23 cellular contexts compared by ENCODE assay signal in the genomic region with DNA sequence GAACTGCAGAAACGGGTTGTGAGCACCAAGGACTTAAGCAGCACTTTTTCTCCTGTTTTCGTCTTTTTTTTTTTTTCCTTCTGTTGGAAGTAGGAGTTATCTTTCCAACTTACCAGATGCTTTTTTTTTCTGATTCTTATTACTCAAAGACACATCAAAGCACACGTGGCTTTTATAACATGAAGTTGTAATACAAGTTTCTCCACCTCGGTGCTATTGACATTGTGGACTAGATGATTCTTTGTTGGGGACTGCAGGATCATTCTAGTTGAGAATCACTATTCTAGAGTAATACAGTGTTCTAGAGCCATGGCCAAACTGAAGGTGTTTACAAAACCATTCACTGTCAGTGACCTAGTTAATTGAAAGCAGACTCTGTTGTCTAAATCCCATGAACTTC. TPM values are rescaled to one million over a fixed set of nuclear protein-coding genes. Genes with fewer than 3 reads are reported as not detected.
DNase-seq lines count a peak whose midpoint lies in the region; ATAC-seq, FAIRE-seq and TF ChIP-seq lines count a peak whose summit lies in the region.
"Had no signal": no experiment of that assay in that cellular context is flagged by ENCODE, and none has a peak within 500 bp of the region (broad histone marks: within the 10 kb centered on the region; RNA-seq: fewer than 3 reads in every experiment).

No MANE protein-coding gene starts in this region.

- peaks cover 16% of the 10 kb centered on the region for H3K9me1 ChIP-seq in keratinocyte (ENCODE audit: control insufficient read depth, extremely low read depth, insufficient read depth, low read length)

- H4K20me1 ChIP-seq in GM23338 (replicated peaks; ENCODE audit: insufficient read depth) (0 out of 2 replicates have a peak, but pooled peaks cover 8% of the 10 kb centered on the region), keratinocyte (ENCODE audit: control insufficient read depth, extremely low read depth, insufficient read depth, low read length) (peaks cover 57% of the 10 kb centered on the region), smooth muscle cell (ENCODE audit: low read depth) (peaks cover 100% of the 10 kb centered on the region), Karpas-422 (ENCODE audit: insufficient read depth, low read depth, low read length) (no peaks in the 10 kb centered on the region)

- FAIRE-seq in keratinocyte (lab: Jason Lieb, UNC), result no peak
- FAIRE-seq: frontal cortex had no signal

- H3K79me2 ChIP-seq in GM23338 (replicated peaks; ENCODE audit: insufficient read depth) (peaks cover 94% of the 10 kb centered on the region), keratinocyte (ENCODE audit: control insufficient read depth, insufficient read depth, low read length) (peaks cover 96% of the 10 kb centered on the region), smooth muscle cell (ENCODE audit: low read depth) (peaks cover 100% of the 10 kb centered on the region), Karpas-422 (ENCODE audit: low read length) (no peaks in the 10 kb centered on the region)

- TF ChIP-seq POLR2A in sigmoid colon (IDR thresholded peaks at IDR 0.05), result no peak

- WGBS in smooth muscle cell (ENCODE audit: low lambda C conversion rate), result 68% methylated on average over 4 of the region's 4 CpGs
- WGBS in sigmoid colon, 2 donors, result 16 to 59% methylated on average over 4 of the region's 4 CpGs

- no peak overlapping the region for H3K27ac ChIP-seq in GM23338 (ENCODE audit: low read depth)
- peak overlapping the region; percentile 79 for H3K27ac ChIP-seq in VCaP
- H3K27ac ChIP-seq in keratinocyte (ENCODE audit: control insufficient read depth, insufficient read depth, low read length), result no peak overlapping the region
- peak overlapping the region; percentile 25 for H3K27ac ChIP-seq in smooth muscle cell (ENCODE audit: low read depth)
- H3K27ac ChIP-seq in Karpas-422 (ENCODE audit: low read length), result no peak overlapping the region
- no peak overlapping the region for H3K27ac ChIP-seq in sigmoid colon

- peak overlapping the region; percentile 75; the same call in 1 of the 2 replicates for H3K27ac Mint-ChIP-seq in GM23338
- H3K27ac Mint-ChIP-seq: activated naive CD8-positive, alpha-beta T cell treated with anti-CD3 and anti-CD28 coated beads, Interleukin-2, amount 10 ng/mL, durations not matched to agents 7 days and 5 days; stimulated activated naive CD8-positive, alpha-beta T cell treated with anti-CD3 and anti-CD28 coated beads, Interleukin-15, Interleukin-2, amounts not matched to agents 100 ng/mL and 50 ng/mL, for 24 hours; T-helper 1 cell treated with Interleukin-12 subunit alpha and Interleukin-12 subunit beta and Interleukin-4 antibody, amounts not matched to agents 30 μg/mL and 1 μg/mL, for 36 hours had no signal

- H3K36me3 Mint-ChIP-seq in GM23338 (ENCODE audit: low read depth), result no peaks in the 10 kb centered on the region
- H3K36me3 Mint-ChIP-seq: activated naive CD8-positive, alpha-beta T cell treated with anti-CD3 and anti-CD28 coated beads, Interleukin-2, amount 10 ng/mL, durations not matched to agents 7 days and 5 days had no signal

- dilution Hi-C loops in keratinocyte (cut with MboI; ENCODE audit: extremely low pct_ligation_motif_present, low sequenced_read_pairs), result no loop called here

- H3K4me1 Mint-ChIP-seq in GM23338, result peaks cover 54% of the 10 kb centered on the region
- H3K4me1 Mint-ChIP-seq: activated naive CD8-positive, alpha-beta T cell treated with anti-CD3 and anti-CD28 coated beads, Interleukin-2, amount 10 ng/mL, durations not matched to agents 7 days and 5 days had no signal

- H3K9ac ChIP-seq in keratinocyte (ENCODE audit: control insufficient read depth, extremely low read depth, insufficient read depth, low read length) (no peak overlapping the region), smooth muscle cell (ENCODE audit: low read depth) (no peak overlapping the region), Karpas-422 (ENCODE audit: low read length) (no peak overlapping the region)

- intact Hi-C loops in sigmoid colon (cut with DNase I), result no loop called here

- no peaks in the 10 kb centered on the region for H3K9me3 Mint-ChIP-seq in GM23338
- H3K9me3 Mint-ChIP-seq: activated naive CD8-positive, alpha-beta T cell treated with anti-CD3 and anti-CD28 coated beads, Interleukin-2, amount 10 ng/mL, durations not matched to agents 7 days and 5 days; stimulated activated naive CD8-positive, alpha-beta T cell treated with anti-CD3 and anti-CD28 coated beads, Interleukin-15, Interleukin-2, amounts not matched to agents 100 ng/mL and 50 ng/mL, for 24 hours; T-helper 1 cell treated with Interleukin-12 subunit alpha and Interleukin-12 subunit beta and Interleukin-4 antibody, amounts not matched to agents 30 μg/mL and 1 μg/mL, for 36 hours had no signal

- H3K4me2 ChIP-seq in GM23338, result no peak overlapping the region
- H3K4me2 ChIP-seq in keratinocyte (ENCODE audit: control insufficient read depth, extremely low read depth, insufficient read depth, low read depth, low read length), result peak overlapping the region; percentile 18
- peak overlapping the region; percentile 4 for H3K4me2 ChIP-seq in smooth muscle cell
- no peak overlapping the region for H3K4me2 ChIP-seq in Karpas-422 (ENCODE audit: low read depth, low read length, poor library complexity, severe bottlenecking)

- no peaks in the 10 kb centered on the region for H3K27me3 ChIP-seq in GM23338 (ENCODE audit: insufficient read depth)
- H3K27me3 ChIP-seq in keratinocyte (ENCODE audit: control insufficient read depth, extremely low read depth, insufficient read depth, low read length), result no peaks in the 10 kb centered on the region
- H3K27me3 ChIP-seq in smooth muscle cell (ENCODE audit: low read depth), result no peaks in the 10 kb centered on the region
- no peaks in the 10 kb centered on the region for H3K27me3 ChIP-seq in Karpas-422 (ENCODE audit: low read length)
- H3K27me3 ChIP-seq in sigmoid colon, result no peaks in the 10 kb centered on the region
- H3K27me3 ChIP-seq: upper lobe of left lung had no signal

- no peak for TF ChIP-seq EP300 in sigmoid colon (IDR thresholded peaks at IDR 0.05)

- no peak overlapping the region for H2AFZ ChIP-seq in GM23338
- H2AFZ ChIP-seq in keratinocyte (ENCODE audit: control insufficient read depth, low read length), result no peak overlapping the region
- no peak overlapping the region for H2AFZ ChIP-seq in smooth muscle cell (ENCODE audit: low read depth)
- H2AFZ ChIP-seq in Karpas-422 (ENCODE audit: low read length), result no peak overlapping the region

- DNase-seq in GM23338 (ENCODE audit: low spot score), result no peak
- no peak for DNase-seq in keratinocyte (ENCODE audit: low read depth, low spot score)
- no peak for DNase-seq in smooth muscle cell (lab: John Stamatoyannopoulos, UW; ENCODE audit: unreplicated experiment)
- no peak for DNase-seq in Karpas-422
- no peak for DNase-seq in sigmoid colon
- DNase-seq in SHP77 (lab: John Stamatoyannopoulos, UW), result no peak
- DNase-seq in left lobe of liver (ENCODE audit: low spot score), result no peak
- DNase-seq: activated CD8-positive, alpha-beta memory T cell treated with anti-CD3 and anti-CD28 coated beads, Interleukin-2, amount 50 U/mL, for 48 hours; activated naive CD8-positive, alpha-beta T cell treated with anti-CD3 and anti-CD28 coated beads, Interleukin-2, amount 10 ng/mL, durations not matched to agents 7 days and 5 days; AML-193; COR-L47; Kasumi-1; mesenchymal stem cell; NCI-H1092 treated with DMSO at 0.1 percent for 48 hours; NCI-H524 treated with DMSO at 0.1 percent for 48 hours; SIG-M5; stimulated activated CD4-positive, alpha-beta T cell treated with anti-CD3 and anti-CD28 coated beads, Interleukin-4, amount 100 ng/mL, for 24 hours; upper lobe of left lung had no signal

- H3K4me3 ChIP-seq in GM23338 (no peak overlapping the region), keratinocyte (ENCODE audit: control insufficient read depth in 2 of 3, extremely low read depth in 1 of 3, insufficient read depth in 2 of 3, low read depth in 1 of 3, low read length in 3 of 3) (no peak overlapping the region), smooth muscle cell (no peak overlapping the region), Karpas-422 (ENCODE audit: low read length) (no peak overlapping the region), sigmoid colon (no peak overlapping the region)
- H3K4me3 ChIP-seq: HAP-1, upper lobe of left lung had no signal

- no peaks in the 10 kb centered on the region for H3K9me2 ChIP-seq in GM23338 (ENCODE audit: insufficient read depth)
- H3K9me2 ChIP-seq in Karpas-422 (replicated peaks; ENCODE audit: insufficient read depth, low read length), result no peaks in the 10 kb centered on the region

- H3K36me3 ChIP-seq in GM23338 (ENCODE audit: insufficient read depth), result no peaks in the 10 kb centered on the region
- H3K36me3 ChIP-seq in keratinocyte (ENCODE audit: control insufficient read depth in 2 of 2, extremely low read depth in 1 of 2, insufficient read depth in 2 of 2, low read length in 2 of 2), result no peaks in the 10 kb centered on the region
- no peaks in the 10 kb centered on the region for H3K36me3 ChIP-seq in smooth muscle cell (ENCODE audit: low read depth)
- H3K36me3 ChIP-seq in Karpas-422 (ENCODE audit: insufficient read depth, low read length), result no peaks in the 10 kb centered on the region
- no peaks in the 10 kb centered on the region for H3K36me3 ChIP-seq in sigmoid colon
- H3K36me3 ChIP-seq: HAP-1, upper lobe of left lung had no signal

- peaks cover 44% of the 10 kb centered on the region for H3K4me1 ChIP-seq in GM23338 (ENCODE audit: insufficient read depth)
- peaks cover 25% of the 10 kb centered on the region for H3K4me1 ChIP-seq in keratinocyte (ENCODE audit: control insufficient read depth, extremely low read depth, insufficient read depth, low read length)
- H3K4me1 ChIP-seq in smooth muscle cell (ENCODE audit: low read depth), result peaks cover 21% of the 10 kb centered on the region
- no peaks in the 10 kb centered on the region for H3K4me1 ChIP-seq in Karpas-422 (ENCODE audit: low read length)
- peaks cover 0 to 5% (median 1%) of the 10 kb centered on the region in 4 donors for H3K4me1 ChIP-seq in sigmoid colon

- H3K4me3 Mint-ChIP-seq in GM23338, result no peak overlapping the region
- H3K4me3 Mint-ChIP-seq: activated naive CD8-positive, alpha-beta T cell treated with anti-CD3 and anti-CD28 coated beads, Interleukin-2, amount 10 ng/mL, durations not matched to agents 7 days and 5 days; stimulated activated naive CD8-positive, alpha-beta T cell treated with anti-CD3 and anti-CD28 coated beads, Interleukin-15, Interleukin-2, amounts not matched to agents 100 ng/mL and 50 ng/mL, for 24 hours; T-helper 1 cell treated with Interleukin-12 subunit alpha and Interleukin-12 subunit beta and Interleukin-4 antibody, amounts not matched to agents 30 μg/mL and 1 μg/mL, for 36 hours had no signal

- no peaks in the 10 kb centered on the region for H3F3A ChIP-seq in GM23338 (replicated peaks; ENCODE audit: low read depth)
- H3F3A ChIP-seq in smooth muscle cell (ENCODE audit: low read depth), result no peaks in the 10 kb centered on the region

- no peak for ATAC-seq in GM23338
- ATAC-seq in left lobe of liver, result no peak

- H3K27me3 Mint-ChIP-seq in GM23338 (ENCODE audit: insufficient read depth, low read depth, poor library complexity), result peaks cover 1% of the 10 kb centered on the region

- no peak for TF ChIP-seq CTCF in GM23338 (conservative IDR thresholded peaks at IDR 0.05; ENCODE audit: low read depth in 2 of 2)
- no peak for TF ChIP-seq CTCF in VCaP (conservative IDR thresholded peaks at IDR 0.05)
- no peak for TF ChIP-seq CTCF in keratinocyte (optimal IDR thresholded peaks at IDR 0.05 in 1 of 3, IDR thresholded peaks at IDR 0.05 in 1 of 3, conservative IDR thresholded peaks at IDR 0.05 in 1 of 3; ENCODE audit: extremely low read depth in 1 of 3, insufficient read depth in 2 of 3, low read length in 3 of 3)
- no peak for TF ChIP-seq CTCF in smooth muscle cell (IDR thresholded peaks at IDR 0.05; ENCODE audit: borderline replicate concordance, insufficient read depth, poor library complexity, severe bottlenecking)
- TF ChIP-seq CTCF in sigmoid colon (IDR thresholded peaks at IDR 0.05), result no peak

- H3K9me3 ChIP-seq in keratinocyte (ENCODE audit: control insufficient read depth, low read depth, low read length), result no peaks in the 10 kb centered on the region
- H3K9me3 ChIP-seq in smooth muscle cell (replicated peaks; ENCODE audit: low read depth), result no peaks in the 10 kb centered on the region
- no peaks in the 10 kb centered on the region for H3K9me3 ChIP-seq in Karpas-422 (ENCODE audit: low read length)
- no peaks in the 10 kb centered on the region for H3K9me3 ChIP-seq in sigmoid colon
- H3K9me3 ChIP-seq: HAP-1, upper lobe of left lung had no signal

RNA-seq across cellular contexts. Expression of a gene that starts 51.5 kb away (rescaled TPM):
- total RNA-seq in GM23338 (2014; rRNA removed; shearing (Covaris generic)), result 114 and 119 TPM in 2 replicates
- polyA plus RNA-seq in GM23338 (2016; fragmentation: Nextera tagmentation; extraction: Ambion mirVana), result 276 TPM in 2 replicates
- 16.1 to 22.5 TPM (median 22.0 TPM) in 3 replicates for polyA plus RNA-seq in keratinocyte
- polyA plus RNA-seq in keratinocyte (2011; ENCODE audit: low read depth), result 28.7 TPM
- 20.3 and 20.9 TPM in 2 replicates for polyA plus RNA-seq in keratinocyte (2011; cell fraction: cytosol; rRNA removed)
- polyA plus RNA-seq in keratinocyte (2011; cell fraction: nucleus; rRNA removed), result 53.3 and 53.4 TPM in 2 replicates
- 14.8 and 47.7 TPM in 2 replicates for polyA plus RNA-seq in keratinocyte (2012; ENCODE audit: low replicate concordance)
- polyA minus RNA-seq in keratinocyte, result 43.8 to 125 TPM (median 75.8 TPM) in 3 replicates
- polyA minus RNA-seq in keratinocyte (2011; cell fraction: cytosol; rRNA and poly(A)+ RNA removed), result 44.9 TPM
- polyA minus RNA-seq in keratinocyte (2011; cell fraction: nucleus; rRNA and poly(A)+ RNA removed), result 59.8 and 125 TPM in 2 replicates
- total RNA-seq in smooth muscle cell, result 69.5 and 76.4 TPM in 2 replicates
- 96.8 and 97.6 TPM in 2 replicates for polyA plus RNA-seq in smooth muscle cell
- total RNA-seq in Karpas-422 (2014; rRNA removed; shearing (Covaris generic); ENCODE audit: low replicate concordance), result not detected in 2 replicates
- 1 to 10 TPM; 3.9 to 8.3 (median 5.1) TPM for total RNA-seq in sigmoid colon
- polyA plus RNA-seq in sigmoid colon, result 10 to 100 TPM; 13.2 to 20.3 (median 15.4) TPM
- 7.1 TPM for total RNA-seq in left lobe of liver
- total RNA-seq: activated naive CD8-positive, alpha-beta T cell treated with anti-CD3 and anti-CD28 coated beads, Interleukin-2, amount 10 ng/mL, durations not matched to agents 7 days and 5 days had no signal

Comparison
In these comparisons a context has a peak if more than half of its experiments do, and no peak if none do; other contexts are left out.
1. H3K27ac ChIP-seq: peak in VCaP (single experiment) and smooth muscle cell (single experiment); none in GM23338 (single experiment), keratinocyte (single experiment), Karpas-422 (single experiment) and sigmoid colon (0 of 4).
2. H3K4me2 ChIP-seq: peak in keratinocyte (single experiment) and smooth muscle cell (single experiment); none in GM23338 (single experiment) and Karpas-422 (single experiment).